ENCODE assay signal across 12 cellular contexts in genomic region chr3:189340680-189341460, GRCh38.
A peak's percentile ranks its signal among the peaks of the same experiment; 100 is the strongest.
DNase-seq lines count a peak whose midpoint lies in the region; ATAC-seq and TF ChIP-seq lines count a peak whose summit lies in the region.
"Had no signal": no experiment of that assay in that cellular context is flagged by ENCODE, and none has a peak within 500 bp of the region (broad histone marks: within the 10 kb centered on the region; RNA-seq: fewer than 3 reads in every experiment).

No MANE protein-coding gene starts in this region.

- no peak for DNase-seq in AG10803 (ENCODE audit: low read depth)
- peak; percentile 14 for DNase-seq in RPMI8226
- DNase-seq in iPS-NIHi11 (ENCODE audit: low spot score) = peak; percentile 34
- no peak for DNase-seq in T-helper 9 cell
- DNase-seq in putamen (ENCODE audit: low spot score) = no peak
- DNase-seq: left lung, small intestine had no signal

- no peak overlapping the region for H3K4me3 ChIP-seq in AG10803 (ENCODE audit: low read length)
- H3K4me3 ChIP-seq in GM12875 (ENCODE audit: low read depth, low read length) = no peak overlapping the region
- H3K4me3 ChIP-seq: left lung, PC-9 had no signal

- TF ChIP-seq CTCF in AG10803 (conservative IDR thresholded peaks at IDR 0.05; ENCODE audit: low read length) (peak; percentile 23; the same call in 1 of the 2 replicates), GM12875 (IDR thresholded peaks at IDR 0.05; ENCODE audit: borderline replicate concordance, insufficient read depth, low read depth, low read length) (peak; percentile 41)

- H3K27me3 Mint-ChIP-seq in stimulated activated memory B cell treated with anti-CD40 and anti-IgM and Interleukin-4, amounts not matched to agents 10 μg/mL and 1 μg/mL and 100 μg/mL, for 72 hours = peaks cover 17% of the 10 kb centered on the region
- H3K27me3 Mint-ChIP-seq: dendritic cell treated with granulocyte-macrophage colony-stimulating factor and Interleukin-4, amounts not matched to agents 40 ng/mL and 50 ng/mL, for 4 days had no signal

- no peaks in the 10 kb centered on the region for H3K9me3 Mint-ChIP-seq in stimulated activated memory B cell treated with anti-CD40 and anti-IgM and Interleukin-4, amounts not matched to agents 10 μg/mL and 1 μg/mL and 100 μg/mL, for 72 hours

- H3K27ac Mint-ChIP-seq in stimulated activated memory B cell treated with anti-CD40 and anti-IgM and Interleukin-4, amounts not matched to agents 10 μg/mL and 1 μg/mL and 100 μg/mL, for 72 hours = no peak overlapping the region
- H3K27ac Mint-ChIP-seq: dendritic cell treated with granulocyte-macrophage colony-stimulating factor and Interleukin-4, amounts not matched to agents 40 ng/mL and 50 ng/mL, for 4 days had no signal

- no peaks in the 10 kb centered on the region for H3K36me3 Mint-ChIP-seq in stimulated activated memory B cell treated with anti-CD40 and anti-IgM and Interleukin-4, amounts not matched to agents 10 μg/mL and 1 μg/mL and 100 μg/mL, for 72 hours

- no peak for ATAC-seq in GM21390 (IDR thresholded peaks at IDR 0.05; ENCODE audit: unreplicated experiment)
- ATAC-seq in stimulated activated memory B cell treated with anti-CD40 and anti-IgM and Interleukin-4, amounts not matched to agents 10 μg/mL and 1 μg/mL and 100 μg/mL, for 72 hours = no peak
- ATAC-seq: left lung had no signal

- no peaks in the 10 kb centered on the region for H3K4me1 Mint-ChIP-seq in stimulated activated memory B cell treated with anti-CD40 and anti-IgM and Interleukin-4, amounts not matched to agents 10 μg/mL and 1 μg/mL and 100 μg/mL, for 72 hours

- H3K4me3 Mint-ChIP-seq in stimulated activated memory B cell treated with anti-CD40 and anti-IgM and Interleukin-4, amounts not matched to agents 10 μg/mL and 1 μg/mL and 100 μg/mL, for 72 hours = no peak overlapping the region
- H3K4me3 Mint-ChIP-seq: dendritic cell treated with granulocyte-macrophage colony-stimulating factor and Interleukin-4, amounts not matched to agents 40 ng/mL and 50 ng/mL, for 4 days had no signal

Comparison
In these comparisons a context has a peak if more than half of its experiments do, and no peak if none do; other contexts are left out.
1. DNase-seq: peak in RPMI8226 (single experiment) and iPS-NIHi11 (single experiment); none in AG10803 (single experiment), T-helper 9 cell (single experiment) and putamen (single experiment).